ENCODE assay signal across 11 cellular contexts in genomic region chr7:1056006-1056784, GRCh38. TPM values are rescaled to one million over a fixed set of nuclear protein-coding genes. Genes with fewer than 3 reads are reported as not detected.
A peak's percentile ranks its signal among the peaks of the same experiment; 100 is the strongest.
DNase-seq lines count a peak whose midpoint lies in the region; ATAC-seq and TF ChIP-seq lines count a peak whose summit lies in the region.
"Had no signal": no experiment of that assay in that cellular context is flagged by ENCODE, and none has a peak within 500 bp of the region (broad histone marks: within the 10 kb centered on the region; RNA-seq: fewer than 3 reads in every experiment).

No MANE protein-coding gene starts in this region.

- peak overlapping the region in 1 of 7 donors; percentile 62 for H3K27ac Mint-ChIP-seq in CD4-positive, alpha-beta memory T cell

- H3K4me1 ChIP-seq in CD4-positive, alpha-beta memory T cell (ENCODE audit: insufficient read depth, low read length), result peaks cover 32% of the 10 kb centered on the region
- H3K4me1 ChIP-seq in esophagus muscularis mucosa (peaks cover 74 to 75% (median 74%) of the 10 kb centered on the region in 4 donors), psoas muscle (peaks cover 43% of the 10 kb centered on the region)

- no peak for TF ChIP-seq EP300 in esophagus muscularis mucosa (IDR thresholded peaks at IDR 0.05)

- 78% methylated on average over 22 of the region's 33 CpGs for WGBS in esophagus muscularis mucosa
- WGBS in psoas muscle, 3 donors, result 27 to 32% (median 30%) methylated on average over 33 of the region's 33 CpGs

- CTCF ChIA-PET in CD4-positive, alpha-beta memory T cell (lab: Charles Lee; ENCODE audit: partially characterized antibody), result interaction anchor here (3.3 to 6.5 kb wide), 3 partner anchors 9 to 62 kb away, joined by 16 to 35 read pairs (median 20); partner anchors contain the start of gene GPR146

- no peak overlapping the region for H3K4me3 ChIP-seq in CD4-positive, alpha-beta memory T cell (ENCODE audit: low read length in 2 of 2)
- peak overlapping the region; percentile 45 to 57 (median 48) for H3K4me3 ChIP-seq in esophagus muscularis mucosa
- H3K4me3 ChIP-seq in psoas muscle, result peak overlapping the region; percentile 54

- POLR2A ChIA-PET in CD4-positive, alpha-beta memory T cell (lab: Charles Lee; ENCODE audit: partially characterized antibody), result interaction anchor here (0.9 kb wide), 2 partner anchors 81 to 134 kb away, joined by 3 read pairs; partner anchors contain the start of gene COX19

- peaks cover 3 to 5% of the 10 kb centered on the region in 2 donors for H3K36me3 Mint-ChIP-seq in CD4-positive, alpha-beta memory T cell

- intact Hi-C loops in CD4-positive, alpha-beta memory T cell (cut with micrococcal nuclease), result no loop called here
- intact Hi-C loops in esophagus muscularis mucosa (cut with DNase I) (no loop called here), psoas muscle (cut with DNase I) (no loop called here)

- no peaks in the 10 kb centered on the region for H3K9me3 Mint-ChIP-seq in CD4-positive, alpha-beta memory T cell

- no peaks in the 10 kb centered on the region for H3K9me3 ChIP-seq in CD4-positive, alpha-beta memory T cell (ENCODE audit: control insufficient read depth in 1 of 2, low read length in 2 of 2)
- H3K9me3 ChIP-seq in esophagus muscularis mucosa (no peaks in the 10 kb centered on the region), psoas muscle (no peaks in the 10 kb centered on the region)

- peak overlapping the region in 6 of 8 donors; percentile 4 to 89 (median 84) for H3K4me3 Mint-ChIP-seq in CD4-positive, alpha-beta memory T cell

- no peak for DNase-seq in CD4-positive, alpha-beta memory T cell
- DNase-seq in MV-4-11 (lab: John Stamatoyannopoulos, UW) (peak; percentile 15), esophagus muscularis mucosa (ENCODE audit: extremely low spot score) (no peak), psoas muscle (peak in 1 of 2 donors; percentile 69), GM19238 (ENCODE audit: insufficient read length, low spot score) (no peak)
- DNase-seq: brain microvascular endothelial cell, foreskin melanocyte, NCI-H345 had no signal

- H3K27ac ChIP-seq in CD4-positive, alpha-beta memory T cell (ENCODE audit: low read depth, low read length), result no peak overlapping the region
- H3K27ac ChIP-seq in esophagus muscularis mucosa (replicated peaks in 1 of 4) (peak overlapping the region; percentile 56 to 83 (median 72)), psoas muscle (no peak overlapping the region)
- H3K27ac ChIP-seq: brain microvascular endothelial cell had no signal

- H3K4me1 Mint-ChIP-seq in CD4-positive, alpha-beta memory T cell, result peaks cover 10 to 49% (median 27%) of the 10 kb centered on the region in 4 donors

- no peak for TF ChIP-seq CTCF in esophagus muscularis mucosa (IDR thresholded peaks at IDR 0.05)
- no peak for TF ChIP-seq CTCF in psoas muscle (IDR thresholded peaks at IDR 0.05)

- ATAC-seq in psoas muscle (peak; percentile 73 to 91 (median 84)), GM18867 (IDR thresholded peaks at IDR 0.05; ENCODE audit: unreplicated experiment) (no peak), HG02885 (IDR thresholded peaks at IDR 0.05; ENCODE audit: poor library complexity, unreplicated experiment) (no peak), GM21717 (IDR thresholded peaks at IDR 0.05; ENCODE audit: unreplicated experiment) (no peak)

- TF ChIP-seq POLR2A in esophagus muscularis mucosa (IDR thresholded peaks at IDR 0.05; ENCODE audit: low read depth), result no peak

- no peaks in the 10 kb centered on the region for H3K27me3 ChIP-seq in CD4-positive, alpha-beta memory T cell (ENCODE audit: insufficient read depth, low read length)
- H3K27me3 ChIP-seq in esophagus muscularis mucosa, result no peaks in the 10 kb centered on the region
- no peaks in the 10 kb centered on the region for H3K27me3 ChIP-seq in psoas muscle (ENCODE audit: insufficient read depth in 3 of 3, low read length in 2 of 3)
- H3K27me3 ChIP-seq: brain microvascular endothelial cell had no signal

- H3K27me3 Mint-ChIP-seq in CD4-positive, alpha-beta memory T cell, result no peaks in the 10 kb centered on the region

- no peaks in the 10 kb centered on the region for H3K36me3 ChIP-seq in CD4-positive, alpha-beta memory T cell (ENCODE audit: insufficient read depth, low read length)
- H3K36me3 ChIP-seq in esophagus muscularis mucosa (peaks cover 4 to 22% (median 13%) of the 10 kb centered on the region in 4 donors), psoas muscle (ENCODE audit: insufficient read depth in 1 of 2, low read depth in 1 of 2) (peaks cover 0 to 8% of the 10 kb centered on the region in 2 donors)
- H3K36me3 ChIP-seq: brain microvascular endothelial cell had no signal

RNA-seq across cellular contexts. Expression of gene GPR146, which starts 11.8 kb away (rescaled TPM):
- 10 to 100 TPM in 1 of 2 experiments, 1 to 10 TPM in 1; 8.8 to 10.1 TPM for total RNA-seq in CD4-positive, alpha-beta memory T cell
- 10 to 100 TPM; 10.0 to 22.2 TPM for polyA plus RNA-seq in CD4-positive, alpha-beta memory T cell
- 10 to 100 TPM; 12.5 to 30.8 (median 25.5) TPM for total RNA-seq in esophagus muscularis mucosa
- total RNA-seq in psoas muscle, result 10 to 100 TPM in 1 of 4 donors, 1 to 10 TPM in 3; 5.0 to 12.1 (median 7.5) TPM
- polyA plus RNA-seq in psoas muscle, result 10 to 100 TPM in 1 of 3 donors, 1 to 10 TPM in 2; 9.4 to 14.0 (median 9.9) TPM

RNA-seq across cellular contexts. Expression of gene GPER1, which starts 31.7 kb away (rescaled TPM):
- total RNA-seq in CD4-positive, alpha-beta memory T cell, result not detected
- not detected for polyA plus RNA-seq in CD4-positive, alpha-beta memory T cell
- total RNA-seq in esophagus muscularis mucosa (10 to 100 TPM in 2 of 4 donors, 1 to 10 TPM in 2; 4.6 to 19.9 (median 11.0) TPM), psoas muscle (1 to 10 TPM; 1.1 to 3.1 (median 1.5) TPM)
- polyA plus RNA-seq in psoas muscle, result 1 to 10 TPM in 2 of 3 donors, under 1 TPM in 1; 0.90 to 1.5 (median 1.4) TPM

Comparison
In these comparisons a context has a peak if more than half of its experiments do, and no peak if none do; other contexts are left out.
1. H3K27ac ChIP-seq: peak in esophagus muscularis mucosa (4 of 4); none in CD4-positive, alpha-beta memory T cell (single experiment) and psoas muscle (single experiment).
2. H3K4me3 ChIP-seq: peak in esophagus muscularis mucosa (4 of 4) and psoas muscle (single experiment); none in CD4-positive, alpha-beta memory T cell (0 of 2).
3. ATAC-seq: peak in psoas muscle (4 of 4); none in GM18867 (single experiment), HG02885 (single experiment) and GM21717 (single experiment).